13 cellular contexts compared by ENCODE assay signal in genomic region chr22:26887456-26887855, GRCh38.
A peak's percentile ranks its signal among the peaks of the same experiment; 100 is the strongest.
DNase-seq lines count a peak whose midpoint lies in the region; ATAC-seq, FAIRE-seq and TF ChIP-seq lines count a peak whose summit lies in the region.
"Had no signal": no experiment of that assay in that cellular context is flagged by ENCODE, and none has a peak within 500 bp of the region (broad histone marks: within the 10 kb centered on the region; RNA-seq: fewer than 3 reads in every experiment).

No MANE protein-coding gene starts in this region.

- intact Hi-C loops in Right ventricle myocardium inferior (cut with DNase I), result no loop called here

- H3K9me3 ChIP-seq in right atrium auricular region, result no peaks in the 10 kb centered on the region
- H3K9me3 ChIP-seq: tibial nerve had no signal

- peaks cover 0 to 8% of the 10 kb centered on the region in 2 donors for H3K4me1 ChIP-seq in right atrium auricular region

- no peak overlapping the region for H3K4me3 ChIP-seq in right atrium auricular region
- no peak overlapping the region for H3K4me3 ChIP-seq in bronchial epithelial cell (ENCODE audit: low read depth, low read length)
- H3K4me3 ChIP-seq: tibial nerve had no signal

- DNase-seq in Right ventricle myocardium inferior (ENCODE audit: missing footprints) (no peak), right atrium auricular region (ENCODE audit: low spot score) (no peak), bronchial epithelial cell (ENCODE audit: low read depth) (peak; percentile 12), hepatic stellate cell (ENCODE audit: low spot score) (peak; percentile 68), urothelium cell line (ENCODE audit: low spot score) (peak; percentile 90), occipital lobe (lab: John Stamatoyannopoulos, UW) (no peak)
- DNase-seq in activated naive CD4-positive, alpha-beta T cell treated with anti-CD3 and anti-CD28 coated beads, Interleukin-2, amount 50 U/mL, for 16 hours, result no peak
- DNase-seq: activated CD4-positive, alpha-beta memory T cell treated with anti-CD3 and anti-CD28 coated beads for 36 hours; activated naive CD8-positive, alpha-beta T cell treated with anti-CD3 and anti-CD28 coated beads, Interleukin-2, amount 50 U/mL, for 24 hours; hypothalamus had no signal

- FAIRE-seq in bronchial epithelial cell (lab: Jason Lieb, UNC) (no peak), urothelium cell line (lab: Jason Lieb, UNC) (no peak)
- FAIRE-seq: A204.1 had no signal

- peak overlapping the region in 1 of 2 donors; percentile 45 for H3K27ac ChIP-seq in right atrium auricular region

- H3K27me3 ChIP-seq in right atrium auricular region (no peaks in the 10 kb centered on the region), bronchial epithelial cell (ENCODE audit: control insufficient read depth, insufficient read depth, low read length) (peaks cover 7% of the 10 kb centered on the region)
- H3K27me3 ChIP-seq: tibial nerve had no signal

- H3K36me3 ChIP-seq in right atrium auricular region (no peaks in the 10 kb centered on the region), bronchial epithelial cell (ENCODE audit: control insufficient read depth, insufficient read depth, low read length) (no peaks in the 10 kb centered on the region)
- H3K36me3 ChIP-seq: tibial nerve had no signal

- TF ChIP-seq CTCF in right atrium auricular region (IDR thresholded peaks at IDR 0.05), result no peak
- no peak for TF ChIP-seq CTCF in bronchial epithelial cell (IDR thresholded peaks at IDR 0.05; ENCODE audit: insufficient read depth, low read length, severe bottlenecking)

- ATAC-seq in Right ventricle myocardium inferior (peak; percentile 57), HG02588 (IDR thresholded peaks at IDR 0.05; ENCODE audit: unreplicated experiment) (no peak)
- ATAC-seq: activated naive CD8-positive, alpha-beta T cell treated with anti-CD3 and anti-CD28 coated beads, Interleukin-2, amount 50 U/mL, for 24 hours had no signal

Comparison
In these comparisons a context has a peak if more than half of its experiments do, and no peak if none do; other contexts are left out.
1. DNase-seq: peak in bronchial epithelial cell (single experiment), hepatic stellate cell (single experiment) and urothelium cell line (single experiment); none in Right ventricle myocardium inferior (single experiment), right atrium auricular region (single experiment), occipital lobe (single experiment) and activated naive CD4-positive, alpha-beta T cell treated with anti-CD3 and anti-CD28 coated beads, Interleukin-2, amount 50 U/mL, for 16 hours (single experiment).